In the genomic region with DNA sequence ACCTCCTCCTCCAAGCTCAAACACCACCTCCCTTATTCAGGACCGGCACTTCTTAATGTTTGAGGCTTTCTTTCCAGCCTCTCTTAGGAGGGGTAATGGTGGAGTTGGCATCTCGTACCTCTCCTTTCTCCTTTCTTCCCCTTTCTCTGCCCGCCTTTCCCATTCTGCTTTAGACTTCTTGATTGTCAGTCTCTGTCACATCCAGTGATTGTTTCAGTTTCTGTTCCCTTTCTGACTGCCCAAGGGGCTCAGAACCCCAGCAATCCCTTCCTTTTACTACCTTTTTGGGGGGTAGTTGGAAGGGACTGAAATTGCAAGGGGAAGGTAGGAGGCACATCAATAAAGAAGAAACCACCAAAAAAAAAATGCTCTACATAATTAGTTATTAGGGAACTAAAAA, we compare ENCODE assay signal across 14 cellular contexts. TPM values are rescaled to one million over a fixed set of nuclear protein-coding genes. Genes with fewer than 3 reads are reported as not detected.
DNase-seq lines count a peak whose midpoint lies in the region; TF ChIP-seq lines count a peak whose summit lies in the region.
"Had no signal": no experiment of that assay in that cellular context is flagged by ENCODE, and none has a peak within 500 bp of the region (broad histone marks: within the 10 kb centered on the region; RNA-seq: fewer than 3 reads in every experiment).

No MANE protein-coding gene starts in this region.

- H3K4me1 ChIP-seq in trophoblast cell (ENCODE audit: control insufficient read depth in 1 of 2, insufficient read depth in 2 of 2, low read length in 2 of 2) (peaks cover 0 to 2% of the 10 kb centered on the region in 2 experiments), ovary (ENCODE audit: insufficient read depth) (peaks cover 2% of the 10 kb centered on the region), Caco-2 (no peaks in the 10 kb centered on the region)

- no peaks in the 10 kb centered on the region for H3K27me3 Mint-ChIP-seq in activated T-cell treated with anti-CD3 and anti-CD28 coated beads, Interleukin-2, amount 50 U/mL, for 24 hours
- H3K27me3 Mint-ChIP-seq in activated naive CD8-positive, alpha-beta T cell = no peaks in the 10 kb centered on the region
- no peaks in the 10 kb centered on the region for H3K27me3 Mint-ChIP-seq in Caco-2 (ENCODE audit: insufficient read depth, unreplicated experiment)

- H3K27ac ChIP-seq in trophoblast cell (ENCODE audit: low read depth, low read length) (no peak overlapping the region), ovary (no peak overlapping the region)

- WGBS in trophoblast cell (ENCODE audit: extremely low coverage, insufficient coverage, insufficient read length) = no CpG with 5 or more reads among the region's 3 CpGs
- 91 to 95% (median 94%) methylated on average over 3 of the region's 3 CpGs for WGBS in ovary, 3 donors

- no peak overlapping the region for H2BK5ac ChIP-seq in trophoblast cell (ENCODE audit: low read depth, low read length, poor library complexity)

- no peak overlapping the region for H3K4me3 ChIP-seq in trophoblast cell (ENCODE audit: low read depth, low read length)
- H3K4me3 ChIP-seq in ovary = no peak overlapping the region
- H3K4me3 ChIP-seq in Caco-2 (ENCODE audit: low read depth, low read length) = no peak overlapping the region

- peaks cover 8% of the 10 kb centered on the region for H3K79me2 ChIP-seq in trophoblast cell (ENCODE audit: control insufficient read depth, insufficient read depth, low read length, poor library complexity)

- no peak overlapping the region for H4K91ac ChIP-seq in trophoblast cell (ENCODE audit: low read depth, low read length)

- H3K79me1 ChIP-seq in trophoblast cell (ENCODE audit: low read length) = peaks cover 2% of the 10 kb centered on the region

- H3K4me2 ChIP-seq in trophoblast cell (ENCODE audit: low read length) = no peak overlapping the region

- H3K36me3 ChIP-seq in trophoblast cell (ENCODE audit: control insufficient read depth in 1 of 2, insufficient read depth in 2 of 2, low read length in 2 of 2) = peaks cover 6 to 8% of the 10 kb centered on the region in 2 experiments
- H3K36me3 ChIP-seq in ovary = no peaks in the 10 kb centered on the region
- H3K36me3 ChIP-seq in Caco-2 (ENCODE audit: control insufficient read depth, insufficient read depth, low read length) = no peaks in the 10 kb centered on the region

- H4K8ac ChIP-seq in trophoblast cell (ENCODE audit: low read depth, low read length) = no peak overlapping the region

- no peak overlapping the region for H3K23ac ChIP-seq in trophoblast cell (ENCODE audit: low read length)

- intact Hi-C loops in ovary (cut with DNase I) (loop anchor here in 1 of 4 donors (5.0 kb wide), 1 partner anchor 34 kb away; no protein-coding TSS in a partner anchor), Caco-2 (cut with micrococcal nuclease; ENCODE audit: unreplicated experiment) (no loop called here)

- no peak overlapping the region for H3K18ac ChIP-seq in trophoblast cell (ENCODE audit: low read length)

- BruUV-seq in Caco-2 (replicated peaks; lab: Mats Ljungman, UMichigan) = no TSS peak

- no peak overlapping the region for H2AK5ac ChIP-seq in trophoblast cell (ENCODE audit: low read length)

- no peak overlapping the region for H3K9ac ChIP-seq in trophoblast cell (ENCODE audit: low read length)

- H3K27ac Mint-ChIP-seq in activated T-cell treated with anti-CD3 and anti-CD28 coated beads, Interleukin-2, amount 50 U/mL, for 24 hours = peak overlapping the region; percentile 87
- H3K27ac Mint-ChIP-seq in activated naive CD8-positive, alpha-beta T cell = peak overlapping the region; percentile 75
- no peak overlapping the region for H3K27ac Mint-ChIP-seq in Caco-2 (ENCODE audit: unreplicated experiment)

- TF ChIP-seq POLR2A in ovary (IDR thresholded peaks at IDR 0.05) = no peak

- H4K12ac ChIP-seq in trophoblast cell (ENCODE audit: low read depth, low read length) = no peak overlapping the region

- H2AFZ ChIP-seq in trophoblast cell (ENCODE audit: insufficient read depth, low read length, poor library complexity) = no peak overlapping the region

- CTCF ChIA-PET in Caco-2 (lab: Charles Lee) = no interaction called here

- TF ChIP-seq EP300 in ovary (IDR thresholded peaks at IDR 0.05) = no peak

- no peak overlapping the region for H2BK12ac ChIP-seq in trophoblast cell (ENCODE audit: low read length)

- H3K27me3 ChIP-seq in trophoblast cell (ENCODE audit: insufficient read depth, low read length) (no peaks in the 10 kb centered on the region), ovary (no peaks in the 10 kb centered on the region), Caco-2 (replicated peaks; ENCODE audit: control insufficient read depth, insufficient read depth, low read length) (no peaks in the 10 kb centered on the region)

- peak overlapping the region; percentile 31 for H3K4ac ChIP-seq in trophoblast cell (ENCODE audit: low read depth, low read length)

- peaks cover 65% of the 10 kb centered on the region for H3K4me1 Mint-ChIP-seq in activated T-cell treated with anti-CD3 and anti-CD28 coated beads, Interleukin-2, amount 50 U/mL, for 24 hours (ENCODE audit: low read depth)
- H3K4me1 Mint-ChIP-seq in activated naive CD8-positive, alpha-beta T cell (ENCODE audit: low read depth) = peaks cover 67% of the 10 kb centered on the region
- H3K4me1 Mint-ChIP-seq in Caco-2 (ENCODE audit: low read depth, unreplicated experiment) = no peaks in the 10 kb centered on the region

- POLR2A ChIA-PET in Caco-2 (lab: Charles Lee) = no interaction called here

- DNase-seq in activated T-cell treated with anti-CD3 and anti-CD28 coated beads, Interleukin-2, amount 50 U/mL, for 24 hours = no peak
- DNase-seq in activated T-cell treated with anti-CD3 and anti-CD28 coated beads, Interleukin-2, amount 50 U/mL, for 1 hour = no peak
- DNase-seq in NAMALWA (ENCODE audit: low spot score) (peak; percentile 42), trophoblast cell (no peak), ovary (no peak), NCI-H526 (lab: John Stamatoyannopoulos, UW) (no peak), Caco-2 (no peak)
- DNase-seq: aorta; DND-41; GOT3; OCI-M1; retina; stimulated activated CD8-positive, alpha-beta memory T cell treated with anti-CD3 and anti-CD28 coated beads, Interleukin-4, amount 100 ng/mL, for 48 hours had no signal

- H3K14ac ChIP-seq in trophoblast cell (ENCODE audit: low read length) = no peak overlapping the region

- peaks cover 83% of the 10 kb centered on the region for H3K36me3 Mint-ChIP-seq in activated T-cell treated with anti-CD3 and anti-CD28 coated beads, Interleukin-2, amount 50 U/mL, for 24 hours (ENCODE audit: low read depth)
- H3K36me3 Mint-ChIP-seq in activated naive CD8-positive, alpha-beta T cell = peaks cover 10% of the 10 kb centered on the region
- peaks cover 12% of the 10 kb centered on the region for H3K36me3 Mint-ChIP-seq in Caco-2 (ENCODE audit: insufficient read depth, unreplicated experiment)

- no peak overlapping the region for H3K4me3 Mint-ChIP-seq in activated T-cell treated with anti-CD3 and anti-CD28 coated beads, Interleukin-2, amount 50 U/mL, for 24 hours
- H3K4me3 Mint-ChIP-seq in activated naive CD8-positive, alpha-beta T cell = peak overlapping the region; percentile 47
- no peak overlapping the region for H3K4me3 Mint-ChIP-seq in Caco-2 (ENCODE audit: unreplicated experiment)

- H3K9me3 ChIP-seq in trophoblast cell (ENCODE audit: insufficient read depth, low read depth, low read length) (no peaks in the 10 kb centered on the region), ovary (no peaks in the 10 kb centered on the region), Caco-2 (no peaks in the 10 kb centered on the region)

- no peaks in the 10 kb centered on the region for H3K9me3 Mint-ChIP-seq in activated T-cell treated with anti-CD3 and anti-CD28 coated beads, Interleukin-2, amount 50 U/mL, for 24 hours
- no peaks in the 10 kb centered on the region for H3K9me3 Mint-ChIP-seq in activated naive CD8-positive, alpha-beta T cell (ENCODE audit: low read depth)
- no peaks in the 10 kb centered on the region for H3K9me3 Mint-ChIP-seq in Caco-2 (ENCODE audit: unreplicated experiment)

- no peak overlapping the region for H2BK120ac ChIP-seq in trophoblast cell (ENCODE audit: insufficient read depth, low read length, poor library complexity)

- TF ChIP-seq CTCF in ovary (IDR thresholded peaks at IDR 0.05) = no peak
- TF ChIP-seq CTCF in Caco-2 (IDR thresholded peaks at IDR 0.05; ENCODE audit: insufficient read depth in 1 of 2, low read depth in 1 of 2, low read length in 1 of 2, severe bottlenecking in 1 of 2, unreplicated experiment in 1 of 2) = no peak

RNA-seq across cellular contexts. Expression of gene ELK4, which starts 5.6 kb away (rescaled TPM):
- 8.0 and 8.1 TPM in 2 replicates for polyA plus RNA-seq in trophoblast cell (2013)
- total RNA-seq in ovary = 10 to 100 TPM; 16.3 to 69.5 (median 55.1) TPM
- 10 to 100 TPM in 1 of 2 donors, 1 to 10 TPM in 1; 5.8 to 14.0 TPM for polyA plus RNA-seq in ovary
- 14.4 and 16.9 TPM in 2 replicates for total RNA-seq in Caco-2 (2022)

RNA-seq across cellular contexts. Expression of gene SLC45A3, which starts 54.1 kb away (rescaled TPM):
- 1.7 and 1.8 TPM in 2 replicates for polyA plus RNA-seq in trophoblast cell (2013)
- 1 to 10 TPM; 1.5 to 9.5 (median 5.8) TPM for total RNA-seq in ovary
- 1 to 10 TPM; 3.4 to 3.5 TPM for polyA plus RNA-seq in ovary
- total RNA-seq in Caco-2 (2022) = 5.5 TPM in 2 replicates
